In the genomic region with DNA sequence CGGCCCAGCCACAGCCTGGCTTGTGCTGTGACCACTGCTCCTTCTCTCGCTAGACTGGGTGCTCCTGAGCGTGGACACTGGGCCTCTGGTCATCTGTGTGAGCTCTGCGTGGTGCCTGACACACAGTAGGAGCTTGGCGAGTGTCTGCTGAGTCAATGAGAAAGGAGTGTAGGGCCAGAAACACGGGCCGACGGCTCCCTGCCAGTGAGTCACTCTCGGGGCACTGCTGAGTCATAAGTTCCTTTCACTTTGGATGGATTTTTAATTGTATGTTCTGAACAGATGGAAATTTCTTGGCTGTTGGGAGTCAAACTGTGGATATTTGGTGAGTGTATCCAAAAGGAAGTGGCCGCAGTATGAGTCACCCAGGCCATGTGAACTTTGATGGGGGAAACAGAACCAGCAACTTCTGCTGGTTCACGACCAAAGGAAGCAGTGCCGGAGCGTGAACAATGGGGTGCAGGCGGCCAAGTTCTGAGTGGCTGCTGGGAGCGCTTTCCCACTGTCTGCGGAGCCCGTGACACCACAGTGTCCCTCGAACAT, we compare ENCODE assay signal across 1 cellular context.
A peak's percentile ranks its signal among the peaks of the same experiment; 100 is the strongest.
TF ChIP-seq lines count a peak whose summit lies in the region.

No MANE protein-coding gene starts in this region.

TF ChIP-seq in HEK293, 187 proteins besides CTCF, POLR2A, EP300 and RAD21 (continued from another document and continues in another):
- TF ChIP-seq, protein P1, sequence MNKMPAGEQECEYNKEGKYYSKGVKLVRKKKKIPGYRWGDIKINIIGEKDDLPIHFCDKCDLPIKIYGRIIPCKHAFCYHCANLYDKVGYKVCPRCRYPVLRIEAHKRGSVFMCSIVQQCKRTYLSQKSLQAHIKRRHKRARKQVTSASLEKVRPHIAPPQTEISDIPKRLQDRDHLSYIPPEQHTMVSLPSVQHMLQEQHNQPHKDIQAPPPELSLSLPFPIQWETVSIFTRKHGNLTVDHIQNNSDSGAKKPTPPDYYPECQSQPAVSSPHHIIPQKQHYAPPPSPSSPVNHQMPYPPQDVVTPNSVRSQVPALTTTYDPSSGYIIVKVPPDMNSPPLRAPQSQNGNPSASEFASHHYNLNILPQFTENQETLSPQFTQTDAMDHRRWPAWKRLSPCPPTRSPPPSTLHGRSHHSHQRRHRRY (tag by site-specific recombination; IDR thresholded peaks at IDR 0.05): no peak
- TF ChIP-seq ZNF302 (tag by site-specific recombination; IDR thresholded peaks at IDR 0.05; ENCODE audit: low read depth) (no peak), ZNF2 (tag by site-specific recombination; IDR thresholded peaks at IDR 0.05) (no peak), ZFHX2 (tag by site-specific recombination; conservative IDR thresholded peaks at IDR 0.05) (peak; percentile 42), GLIS1 (tag by site-specific recombination; IDR thresholded peaks at IDR 0.05) (no peak), ZBTB8A (tag by site-specific recombination; IDR thresholded peaks at IDR 0.05) (0 out of 2 replicates have a peak, but pooled peaks have one; percentile 25), ZBTB7A (tag by site-specific recombination; IDR thresholded peaks at IDR 0.05; ENCODE audit: low read depth) (no peak), ZFP37 (tag by site-specific recombination; IDR thresholded peaks at IDR 0.05) (0 out of 2 replicates have a peak, but pooled peaks have one; percentile 22), ZNF660 (tag by site-specific recombination; IDR thresholded peaks at IDR 0.05) (peak; percentile 42; the same call in 1 of the 2 replicates), KLF7 (tag by site-specific recombination; IDR thresholded peaks at IDR 0.05; ENCODE audit: borderline replicate concordance) (no peak), PRDM1 (tag by site-specific recombination; IDR thresholded peaks at IDR 0.05) (no peak; the same call in 1 of the 2 replicates), ZNF629 (tag by site-specific recombination; IDR thresholded peaks at IDR 0.05) (peak; percentile 65), ZNF354C (tag by site-specific recombination; IDR thresholded peaks at IDR 0.05; ENCODE audit: borderline replicate concordance, low read depth) (no peak), ZIC2 (tag by site-specific recombination; IDR thresholded peaks at IDR 0.05) (0 out of 2 replicates have a peak, but pooled peaks have one; percentile 43), ZNF19 (tag by site-specific recombination; IDR thresholded peaks at IDR 0.05; ENCODE audit: low read depth) (no peak), ZBTB49 (tag by site-specific recombination; IDR thresholded peaks at IDR 0.05; ENCODE audit: low read depth) (no peak), ZNF184 (tag by site-specific recombination; IDR thresholded peaks at IDR 0.05) (peak; percentile 76), ZNF544 (tag by site-specific recombination; IDR thresholded peaks at IDR 0.05) (no peak), SETDB1 (IDR thresholded peaks at IDR 0.05; ENCODE audit: insufficient read length, low read length) (no peak), ZNF560 (tag by site-specific recombination; IDR thresholded peaks at IDR 0.05; ENCODE audit: borderline replicate concordance) (no peak), ZNF530 (tag by site-specific recombination; IDR thresholded peaks at IDR 0.05; ENCODE audit: low read depth) (no peak), SP3 (tag by site-specific recombination; IDR thresholded peaks at IDR 0.05) (no peak), ZNF610 (tag by site-specific recombination; IDR thresholded peaks at IDR 0.05; ENCODE audit: borderline replicate concordance) (no peak), ZBTB10 (tag by site-specific recombination; IDR thresholded peaks at IDR 0.05) (no peak), ZNF169 (tag by site-specific recombination; IDR thresholded peaks at IDR 0.05) (no peak), ZNF600 (tag by site-specific recombination; IDR thresholded peaks at IDR 0.05) (peak; percentile 88), REPIN1 (tag by site-specific recombination; IDR thresholded peaks at IDR 0.05; ENCODE audit: low read depth) (no peak), ZNF335 (tag by site-specific recombination; conservative IDR thresholded peaks at IDR 0.05) (no peak), ZNF548 (tag by site-specific recombination; IDR thresholded peaks at IDR 0.05) (no peak), ZNF23 (tag by site-specific recombination; IDR thresholded peaks at IDR 0.05; ENCODE audit: borderline replicate concordance) (no peak), ZNF292 (tag by site-specific recombination; IDR thresholded peaks at IDR 0.05; ENCODE audit: borderline replicate concordance, low read depth) (no peak), ZNF571 (tag by site-specific recombination; IDR thresholded peaks at IDR 0.05) (no peak), TSHZ1 (tag by site-specific recombination; IDR thresholded peaks at IDR 0.05; ENCODE audit: borderline replicate concordance) (no peak), YY2 (tag by site-specific recombination; IDR thresholded peaks at IDR 0.05) (no peak), ZNF488 (tag by site-specific recombination; IDR thresholded peaks at IDR 0.05) (no peak), ZNF791 (tag by site-specific recombination; IDR thresholded peaks at IDR 0.05) (no peak), ZNF837 (tag by site-specific recombination; IDR thresholded peaks at IDR 0.05) (no peak), ZNF670 (tag by site-specific recombination; IDR thresholded peaks at IDR 0.05; ENCODE audit: low read depth) (no peak), ZNF133 (tag by site-specific recombination; IDR thresholded peaks at IDR 0.05) (no peak), ZSCAN23 (tag by site-specific recombination; IDR thresholded peaks at IDR 0.05) (0 out of 2 replicates have a peak, but pooled peaks have one; percentile 28), ZNF747 (tag by site-specific recombination; IDR thresholded peaks at IDR 0.05) (no peak), ZNF362 (tag by site-specific recombination; IDR thresholded peaks at IDR 0.05) (no peak), ZNF677 (tag by site-specific recombination; IDR thresholded peaks at IDR 0.05) (no peak), GLI4 (tag by site-specific recombination; IDR thresholded peaks at IDR 0.05) (no peak), ZNF623 (tag by site-specific recombination; IDR thresholded peaks at IDR 0.05) (0 out of 2 replicates have a peak, but pooled peaks have one; percentile 9), ZNF48 (tag by site-specific recombination; IDR thresholded peaks at IDR 0.05) (no peak), RBAK (tag by site-specific recombination; IDR thresholded peaks at IDR 0.05) (no peak)
- TF ChIP-seq, protein P2, sequence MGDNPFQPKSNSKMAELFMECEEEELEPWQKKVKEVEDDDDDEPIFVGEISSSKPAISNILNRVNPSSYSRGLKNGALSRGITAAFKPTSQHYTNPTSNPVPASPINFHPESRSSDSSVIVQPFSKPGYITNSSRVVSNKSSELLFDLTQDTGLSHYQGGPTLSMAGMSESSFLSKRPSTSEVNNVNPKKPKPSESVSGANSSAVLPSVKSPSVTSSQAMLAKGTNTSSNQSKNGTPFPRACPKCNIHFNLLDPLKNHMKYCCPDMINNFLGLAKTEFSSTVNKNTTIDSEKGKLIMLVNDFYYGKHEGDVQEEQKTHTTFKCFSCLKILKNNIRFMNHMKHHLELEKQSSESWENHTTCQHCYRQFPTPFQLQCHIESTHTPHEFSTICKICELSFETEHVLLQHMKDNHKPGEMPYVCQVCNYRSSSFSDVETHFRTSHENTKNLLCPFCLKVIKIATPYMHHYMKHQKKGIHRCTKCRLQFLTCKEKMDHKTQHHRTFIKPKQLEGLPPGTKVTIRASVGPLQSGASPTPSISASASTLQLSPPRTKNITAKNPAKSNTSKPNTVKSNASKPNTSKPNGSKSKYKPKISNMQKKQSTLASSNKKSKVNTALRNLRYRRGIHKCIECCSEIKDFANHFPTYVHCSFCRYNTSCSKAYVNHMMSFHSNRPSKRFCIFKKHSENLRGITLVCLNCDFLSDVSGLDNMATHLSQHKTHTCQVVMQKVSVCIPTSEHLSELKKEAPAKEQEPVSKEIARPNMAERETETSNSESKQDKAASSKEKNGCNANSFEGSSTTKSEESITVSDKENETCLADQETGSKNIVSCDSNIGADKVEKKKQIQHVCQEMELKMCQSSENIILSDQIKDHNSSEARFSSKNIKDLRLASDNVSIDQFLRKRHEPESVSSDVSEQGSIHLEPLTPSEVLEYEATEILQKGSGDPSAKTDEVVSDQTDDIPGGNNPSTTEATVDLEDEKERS (tag by site-specific recombination; IDR thresholded peaks at IDR 0.05): no peak
- TF ChIP-seq, protein P3, sequence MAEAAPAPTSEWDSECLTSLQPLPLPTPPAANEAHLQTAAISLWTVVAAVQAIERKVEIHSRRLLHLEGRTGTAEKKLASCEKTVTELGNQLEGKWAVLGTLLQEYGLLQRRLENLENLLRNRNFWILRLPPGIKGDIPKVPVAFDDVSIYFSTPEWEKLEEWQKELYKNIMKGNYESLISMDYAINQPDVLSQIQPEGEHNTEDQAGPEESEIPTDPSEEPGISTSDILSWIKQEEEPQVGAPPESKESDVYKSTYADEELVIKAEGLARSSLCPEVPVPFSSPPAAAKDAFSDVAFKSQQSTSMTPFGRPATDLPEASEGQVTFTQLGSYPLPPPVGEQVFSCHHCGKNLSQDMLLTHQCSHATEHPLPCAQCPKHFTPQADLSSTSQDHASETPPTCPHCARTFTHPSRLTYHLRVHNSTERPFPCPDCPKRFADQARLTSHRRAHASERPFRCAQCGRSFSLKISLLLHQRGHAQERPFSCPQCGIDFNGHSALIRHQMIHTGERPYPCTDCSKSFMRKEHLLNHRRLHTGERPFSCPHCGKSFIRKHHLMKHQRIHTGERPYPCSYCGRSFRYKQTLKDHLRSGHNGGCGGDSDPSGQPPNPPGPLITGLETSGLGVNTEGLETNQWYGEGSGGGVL (tag by site-specific recombination; IDR thresholded peaks at IDR 0.05): no peak; the same call in 1 of the 2 replicates
